Comparison of ENCODE assay signal across 11 cellular contexts in the genomic region with DNA sequence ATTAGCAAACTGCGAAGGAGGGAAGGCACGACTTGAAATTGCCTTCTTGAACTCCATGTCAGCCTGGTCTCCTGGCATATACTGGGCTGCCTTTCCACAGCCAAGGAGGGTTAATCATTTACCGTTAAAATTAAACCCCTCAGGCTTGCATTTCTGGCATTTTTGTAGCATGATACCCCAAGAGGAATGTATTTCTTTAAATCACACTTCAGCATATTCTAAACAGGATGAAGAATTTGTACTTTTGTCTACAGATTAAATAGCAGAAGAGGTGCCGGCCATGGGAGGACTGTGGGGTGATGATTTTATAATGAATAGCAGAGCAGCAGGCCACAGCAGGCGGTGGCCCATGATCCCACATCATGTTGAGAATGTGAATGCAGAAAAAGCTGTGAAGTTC.
A peak's percentile ranks its signal among the peaks of the same experiment; 100 is the strongest.
DNase-seq lines count a peak whose midpoint lies in the region; ATAC-seq, FAIRE-seq and TF ChIP-seq lines count a peak whose summit lies in the region.
"Had no signal": no experiment of that assay in that cellular context is flagged by ENCODE, and none has a peak within 500 bp of the region (broad histone marks: within the 10 kb centered on the region; RNA-seq: fewer than 3 reads in every experiment).

No MANE protein-coding gene starts in this region.

- H3K27me3 ChIP-seq in A673 (replicated peaks; ENCODE audit: insufficient read depth, low read depth, low read length, poor library complexity) (no peaks in the 10 kb centered on the region), bronchial epithelial cell (ENCODE audit: control insufficient read depth, insufficient read depth, low read length) (no peaks in the 10 kb centered on the region), kidney epithelial cell (ENCODE audit: control insufficient read depth, insufficient read depth, low read length) (no peaks in the 10 kb centered on the region), left ventricle myocardium inferior (ENCODE audit: low read depth) (no peaks in the 10 kb centered on the region)

- ATAC-seq in GM21515 (IDR thresholded peaks at IDR 0.05; ENCODE audit: unreplicated experiment), result no peak
- ATAC-seq: activated CD4-positive, CD25-positive, alpha-beta regulatory T cell treated with anti-CD3 and anti-CD28 coated beads, Interleukin-2, amount 50 U/mL, for 24 hours had no signal

- DNase-seq in A673 (ENCODE audit: low spot score), result peak; percentile 4
- peak; percentile 71 for DNase-seq in HTR-8/SVneo (ENCODE audit: insufficient read length, low spot score)
- DNase-seq in bronchial epithelial cell (ENCODE audit: low read depth), result peak; percentile 42
- peak; percentile 73 for DNase-seq in kidney epithelial cell (ENCODE audit: low read depth)
- DNase-seq in effector CD8-positive, alpha-beta T cell (lab: John Stamatoyannopoulos, UW), result no peak
- no peak for DNase-seq in stimulated activated CD4-positive, alpha-beta T cell treated with anti-CD3 and anti-CD28 coated beads, Interleukin-4, amount 100 ng/mL, for 1 hour
- DNase-seq in left ventricle myocardium inferior, result no peak
- DNase-seq: NCI-H1417 treated with DMSO at 0.1 percent for 48 hours, NCI-H69 had no signal

- H3K27ac ChIP-seq in A673 (ENCODE audit: low read depth, low read length, poor library complexity, severe bottlenecking), result no peak overlapping the region
- no peak overlapping the region for H3K27ac ChIP-seq in left ventricle myocardium inferior (replicated peaks)

- no peaks in the 10 kb centered on the region for H3K36me3 ChIP-seq in A673 (ENCODE audit: insufficient read depth, low read length, poor library complexity, severe bottlenecking)
- no peaks in the 10 kb centered on the region for H3K36me3 ChIP-seq in bronchial epithelial cell (ENCODE audit: control insufficient read depth, insufficient read depth, low read length)
- no peaks in the 10 kb centered on the region for H3K36me3 ChIP-seq in kidney epithelial cell (ENCODE audit: control insufficient read depth, insufficient read depth, low read length)
- no peaks in the 10 kb centered on the region for H3K36me3 ChIP-seq in left ventricle myocardium inferior

- TF ChIP-seq CTCF in A673 (conservative IDR thresholded peaks at IDR 0.05; ENCODE audit: low read depth, low read length) (no peak), bronchial epithelial cell (IDR thresholded peaks at IDR 0.05; ENCODE audit: insufficient read depth, low read length, severe bottlenecking) (no peak), kidney epithelial cell (IDR thresholded peaks at IDR 0.05; ENCODE audit: insufficient read depth, low read length, poor library complexity, severe bottlenecking) (no peak), left ventricle myocardium inferior (IDR thresholded peaks at IDR 0.05; ENCODE audit: borderline replicate concordance) (no peak)

- intact Hi-C loops in A673 (cut with micrococcal nuclease; ENCODE audit: unreplicated experiment), result no loop called here
- intact Hi-C loops in left ventricle myocardium inferior (cut with micrococcal nuclease), result no loop called here

- H3K9me3 ChIP-seq in A673 (ENCODE audit: low read depth, low read length, poor library complexity, severe bottlenecking) (no peaks in the 10 kb centered on the region), left ventricle myocardium inferior (replicated peaks) (no peaks in the 10 kb centered on the region)

- no TSS peak for BruUV-seq in A673 (replicated peaks; lab: Mats Ljungman, UMichigan)

- POLR2A ChIA-PET in A673 (lab: Charles Lee; ENCODE audit: low non-redundant PET), result no interaction called here

- H3K4me1 ChIP-seq in A673 (ENCODE audit: insufficient read depth, low read length, poor library complexity, severe bottlenecking) (no peaks in the 10 kb centered on the region), left ventricle myocardium inferior (peaks cover 7% of the 10 kb centered on the region)

- FAIRE-seq in HTR-8/SVneo (lab: Jason Lieb, UNC), result no peak
- FAIRE-seq in bronchial epithelial cell (lab: Jason Lieb, UNC), result no peak

- no peak overlapping the region for H3K4me3 ChIP-seq in A673 (ENCODE audit: low read depth, low read length, poor library complexity, severe bottlenecking)
- no peak overlapping the region for H3K4me3 ChIP-seq in bronchial epithelial cell (ENCODE audit: low read depth, low read length)
- H3K4me3 ChIP-seq in kidney epithelial cell (ENCODE audit: low read depth, low read length), result no peak overlapping the region
- no peak overlapping the region for H3K4me3 ChIP-seq in left ventricle myocardium inferior

- CTCF ChIA-PET in A673 (lab: Charles Lee), result no interaction called here

Comparison
In these comparisons a context has a peak if more than half of its experiments do, and no peak if none do; other contexts are left out.
1. DNase-seq: peak in A673 (single experiment), HTR-8/SVneo (single experiment), bronchial epithelial cell (single experiment) and kidney epithelial cell (single experiment); none in effector CD8-positive, alpha-beta T cell (single experiment), stimulated activated CD4-positive, alpha-beta T cell treated with anti-CD3 and anti-CD28 coated beads, Interleukin-4, amount 100 ng/mL, for 1 hour (single experiment) and left ventricle myocardium inferior (single experiment).